ENCODE assay signal across 10 cellular contexts in the genomic region with DNA sequence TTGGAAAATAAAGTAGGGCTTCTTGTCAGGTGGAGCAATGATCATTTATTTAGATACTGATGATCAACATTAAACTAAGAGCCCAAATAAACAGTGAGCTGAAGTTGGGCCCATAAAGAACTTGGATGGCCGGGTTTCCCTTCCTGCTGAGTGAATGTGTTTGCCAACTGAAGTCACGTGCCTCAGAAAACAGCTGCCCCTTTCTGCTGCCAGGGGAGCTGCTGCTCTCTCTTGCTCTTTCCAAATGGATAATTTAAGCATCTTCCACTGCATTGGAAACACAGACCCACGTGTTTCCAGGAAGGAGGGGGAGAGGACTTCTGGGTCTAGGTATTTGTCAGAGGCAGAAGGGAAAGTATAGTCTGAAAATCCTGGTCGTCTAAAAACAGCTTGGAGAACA. TPM values are rescaled to one million over a fixed set of nuclear protein-coding genes. Genes with fewer than 3 reads are reported as not detected.
DNase-seq lines count a peak whose midpoint lies in the region; ATAC-seq and TF ChIP-seq lines count a peak whose summit lies in the region.
"Had no signal": no experiment of that assay in that cellular context is flagged by ENCODE, and none has a peak within 500 bp of the region (broad histone marks: within the 10 kb centered on the region; RNA-seq: fewer than 3 reads in every experiment).

No MANE protein-coding gene starts in this region.

- no peak overlapping the region for H2AK5ac ChIP-seq in mesenchymal stem cell (ENCODE audit: low read length, severe bottlenecking)

- H3K27me3 ChIP-seq in testis (no peaks in the 10 kb centered on the region), mesenchymal stem cell (ENCODE audit: control insufficient read depth in 1 of 2, insufficient read depth in 1 of 2, low read length in 2 of 2) (peaks cover 0 to 6% of the 10 kb centered on the region in 2 experiments)

- no peak overlapping the region for H2BK12ac ChIP-seq in mesenchymal stem cell (ENCODE audit: low read length in 2 of 2)

- no peak overlapping the region for H3K4ac ChIP-seq in mesenchymal stem cell (ENCODE audit: low read depth in 1 of 2, low read length in 2 of 2)

- H3K4me3 ChIP-seq in testis: no peak overlapping the region
- H3K4me3 ChIP-seq in mesenchymal stem cell (ENCODE audit: insufficient read depth in 1 of 2, low read depth in 1 of 2, low read length in 2 of 2): peak overlapping the region in 1 of 2 experiments; percentile 45

- ATAC-seq in GM18858 (IDR thresholded peaks at IDR 0.05; ENCODE audit: unreplicated experiment) (no peak), HG03175 (IDR thresholded peaks at IDR 0.05; ENCODE audit: unreplicated experiment) (no peak)

- H2BK15ac ChIP-seq in mesenchymal stem cell (ENCODE audit: low read depth, poor library complexity, severe bottlenecking): no peak overlapping the region

- H2AFZ ChIP-seq in mesenchymal stem cell (ENCODE audit: low read depth, low read length): no peak overlapping the region

- H3K36me3 ChIP-seq in testis (ENCODE audit: low read depth, missing control alignments): no peaks in the 10 kb centered on the region
- H3K36me3 ChIP-seq in mesenchymal stem cell (ENCODE audit: control insufficient read depth in 1 of 2, insufficient read depth in 2 of 2, low read depth in 1 of 2, low read length in 2 of 2): no peaks in the 10 kb centered on the region

- intact Hi-C loops in testis (cut with DNase I; ENCODE audit: low total_unique reads): no loop called here

- H2BK120ac ChIP-seq in mesenchymal stem cell (ENCODE audit: low read depth, low read length): no peak overlapping the region

- DNase-seq in NCI-H1417 treated with DMSO at 0.1 percent for 48 hours (lab: John Stamatoyannopoulos, UW) (peak; percentile 15), amygdala (lab: John Stamatoyannopoulos, UW) (peak in 52 of 56 donors; percentile 8 to 87 (median 60)), inferior parietal cortex (ENCODE audit: extremely low spot score) (peak; percentile 82), testis (peak; percentile 67), mesenchymal stem cell (no peak), NOMO-1 (lab: John Stamatoyannopoulos, UW; ENCODE audit: unreplicated experiment in 2 of 2) (no peak)
- DNase-seq: HFFc6 had no signal

- no peak overlapping the region for H4K8ac ChIP-seq in mesenchymal stem cell (ENCODE audit: low read length)

- no peaks in the 10 kb centered on the region for H3K9me3 ChIP-seq in testis
- H3K9me3 ChIP-seq in mesenchymal stem cell (ENCODE audit: control insufficient read depth, low read length): no peaks in the 10 kb centered on the region

- H3K18ac ChIP-seq in mesenchymal stem cell (ENCODE audit: low read depth in 1 of 2, low read length in 2 of 2): no peak overlapping the region

- H3K4me1 ChIP-seq in testis (no peaks in the 10 kb centered on the region), mesenchymal stem cell (ENCODE audit: control insufficient read depth, insufficient read depth, low read depth, low read length) (peaks cover 4% of the 10 kb centered on the region)

- H3K4me2 ChIP-seq in mesenchymal stem cell (ENCODE audit: low read length, poor library complexity, severe bottlenecking): no peak overlapping the region

- TF ChIP-seq POLR2A in testis (IDR thresholded peaks at IDR 0.05): no peak

- no peak overlapping the region for H3K14ac ChIP-seq in mesenchymal stem cell (ENCODE audit: low read length in 2 of 2)

- no peak overlapping the region for H4K91ac ChIP-seq in mesenchymal stem cell (ENCODE audit: low read length)

- no peak for TF ChIP-seq CTCF in testis (IDR thresholded peaks at IDR 0.05)

- no peak overlapping the region for H3K27ac ChIP-seq in testis
- no peak overlapping the region for H3K27ac ChIP-seq in mesenchymal stem cell (ENCODE audit: low read length, poor library complexity, severe bottlenecking)

- no peaks in the 10 kb centered on the region for H3K79me1 ChIP-seq in mesenchymal stem cell (replicated peaks; ENCODE audit: low read length, poor library complexity, severe bottlenecking)

- H3K9ac ChIP-seq in mesenchymal stem cell (ENCODE audit: low read length): no peak overlapping the region

- WGBS in testis, 2 donors: 26 to 32% methylated on average over 4 of the region's 4 CpGs
- WGBS in mesenchymal stem cell: 69% methylated on average over 1 of the region's 4 CpGs

- H2BK5ac ChIP-seq in mesenchymal stem cell (ENCODE audit: low read depth, low read length, poor library complexity, severe bottlenecking): no peak overlapping the region

- no peak overlapping the region for H3K23ac ChIP-seq in mesenchymal stem cell (ENCODE audit: low read length in 2 of 2)

RNA-seq across cellular contexts. Expression of a gene that starts 22.9 kb away (rescaled TPM):
- total RNA-seq in testis: 1 to 10 TPM; 6.3 to 7.6 TPM
- polyA plus RNA-seq in testis (ENCODE audit: insufficient read depth, low read depth, low replicate concordance): 3.0 TPM
- polyA plus RNA-seq in mesenchymal stem cell (2013, experiment 1 of 2): 2.4 TPM
- polyA plus RNA-seq in mesenchymal stem cell (2013, experiment 2 of 2): 2.5 TPM
- total RNA-seq: MCF 10A had no signal

Comparison
In these comparisons a context has a peak if more than half of its experiments do, and no peak if none do; other contexts are left out.
1. DNase-seq: peak in NCI-H1417 treated with DMSO at 0.1 percent for 48 hours (single experiment), amygdala (52 of 56), inferior parietal cortex (single experiment) and testis (single experiment); none in mesenchymal stem cell (single experiment) and NOMO-1 (0 of 2).